Comparison of ENCODE assay signal across 8 cellular contexts in the genomic region with DNA sequence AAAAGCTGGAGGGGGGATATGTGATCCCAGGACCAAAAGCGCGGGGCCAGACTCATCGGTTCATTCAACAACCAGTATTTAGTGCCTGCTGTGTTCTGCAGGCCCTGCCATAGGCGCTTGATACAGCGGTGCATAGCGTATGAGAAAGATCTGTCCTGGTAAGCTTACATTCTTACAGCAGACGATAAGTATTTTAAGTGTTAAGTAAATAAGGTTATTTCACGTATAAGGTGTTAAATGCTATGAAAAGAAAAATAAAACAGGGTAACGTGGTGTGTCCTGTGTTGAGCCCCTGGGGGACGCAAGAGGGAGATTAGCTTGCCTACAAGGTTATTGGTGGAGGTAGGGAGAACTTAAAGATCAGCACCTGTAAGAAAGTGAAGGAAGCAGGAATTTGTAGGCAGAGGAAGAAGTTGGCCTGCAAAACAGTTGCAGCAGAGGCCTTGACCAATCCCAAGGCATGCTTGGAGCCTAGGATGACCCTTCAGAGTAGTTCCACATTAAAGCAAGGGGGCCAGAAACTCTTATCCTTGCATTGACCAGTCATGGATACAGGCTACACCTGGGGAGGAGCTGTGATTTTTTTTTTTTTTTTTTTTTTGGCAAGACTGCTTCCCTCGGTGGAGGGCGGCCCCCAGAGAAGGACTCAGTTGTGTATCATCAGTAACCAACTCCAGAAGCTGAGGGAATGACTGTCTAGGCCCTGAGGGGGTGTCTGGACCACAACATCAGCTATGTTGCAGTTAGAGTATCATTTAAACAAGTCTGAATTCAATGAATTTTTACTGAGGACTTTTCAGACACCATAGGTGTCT. TPM values are rescaled to one million over a fixed set of nuclear protein-coding genes. Genes with fewer than 3 reads are reported as not detected.
DNase-seq lines count a peak whose midpoint lies in the region; ATAC-seq and TF ChIP-seq lines count a peak whose summit lies in the region.

No MANE protein-coding gene starts in this region.

- ATAC-seq in psoas muscle: no peak
- ATAC-seq in GM21367 (IDR thresholded peaks at IDR 0.05; ENCODE audit: unreplicated experiment): no peak
- ATAC-seq in GM19463 (IDR thresholded peaks at IDR 0.05; ENCODE audit: unreplicated experiment): no peak

- H3K27ac ChIP-seq in 22Rv1: peak overlapping the region; percentile 99
- peak overlapping the region; percentile 86 for H3K27ac ChIP-seq in SJCRH30
- H3K27ac ChIP-seq in psoas muscle: peak overlapping the region; percentile 99

- TF ChIP-seq CTCF in 22Rv1 (IDR thresholded peaks at IDR 0.05) (no peak), fibroblast of mammary gland (conservative IDR thresholded peaks at IDR 0.05; ENCODE audit: control insufficient read depth, insufficient read depth, low read depth, low read length) (no peak), psoas muscle (IDR thresholded peaks at IDR 0.05) (no peak)

- H3K27me3 ChIP-seq in SJCRH30 (no peaks in the 10 kb centered on the region), psoas muscle (ENCODE audit: insufficient read depth in 3 of 3, low read length in 2 of 3) (no peaks in the 10 kb centered on the region)

- intact Hi-C loops in psoas muscle (cut with DNase I): no loop called here

- DNase-seq in GM04504 (ENCODE audit: low read depth) (peak; percentile 28), SJCRH30 (peak in 1 of 2 experiments; percentile 10), fibroblast of mammary gland (ENCODE audit: low read depth) (peak; percentile 87), psoas muscle (no peak), dermis blood vessel endothelial cell (no peak)

- H3K36me3 ChIP-seq in SJCRH30 (no peaks in the 10 kb centered on the region), psoas muscle (ENCODE audit: insufficient read depth in 1 of 2, low read depth in 1 of 2) (peaks cover 0 to 4% of the 10 kb centered on the region in 2 donors)

- no peaks in the 10 kb centered on the region; the same call in 1 of the 2 replicates for H3K9me3 ChIP-seq in SJCRH30 (replicated peaks)
- no peaks in the 10 kb centered on the region for H3K9me3 ChIP-seq in psoas muscle

- H3K4me3 ChIP-seq in SJCRH30: peak overlapping the region; percentile 93
- H3K4me3 ChIP-seq in fibroblast of mammary gland (ENCODE audit: control insufficient read depth, low read depth, low read length): peak overlapping the region; percentile 52
- peak overlapping the region; percentile 97 for H3K4me3 ChIP-seq in psoas muscle

- whole genome bisulfite sequencing in psoas muscle, 3 donors: 13 to 21% (median 16%) methylated on average over 12 of the region's 12 CpGs

- H3K4me1 ChIP-seq in SJCRH30: peaks cover 7% of the 10 kb centered on the region
- peaks cover 20% of the 10 kb centered on the region for H3K4me1 ChIP-seq in psoas muscle

RNA-seq across cellular contexts. Expression of gene LIPT2, which starts 0.5 kb away (rescaled TPM):
- 2.6 and 5.1 TPM in 2 replicates for total RNA-seq in SJCRH30 (2014; rRNA removed; shearing (Covaris generic))
- total RNA-seq in psoas muscle (1 to 10 TPM; 4.0 to 5.4 (median 4.4) TPM), dermis blood vessel endothelial cell (3.0 and 3.6 TPM in 2 replicates)
- polyA plus RNA-seq in psoas muscle: 1 to 10 TPM in 2 of 3 donors, under 1 TPM in 1; 0.94 to 4.5 (median 2.1) TPM

RNA-seq across cellular contexts. Expression of gene KCNE3, which starts 26.7 kb away (rescaled TPM):
- not detected in 2 replicates for total RNA-seq in SJCRH30 (2014; rRNA removed; shearing (Covaris generic))
- total RNA-seq in psoas muscle (1 to 10 TPM; 1.0 to 3.3 (median 1.4) TPM), dermis blood vessel endothelial cell (1.1 and 1.5 TPM in 2 replicates)
- under 1 TPM; 0.21 to 0.80 (median 0.72) TPM for polyA plus RNA-seq in psoas muscle

Comparison
In these comparisons a context has a peak if more than half of its experiments do, and no peak if none do; other contexts are left out.
1. DNase-seq: peak in GM04504 (single experiment) and fibroblast of mammary gland (single experiment); none in psoas muscle (0 of 2) and dermis blood vessel endothelial cell (single experiment).
2. Peak in every context shown above with its lines, with median percentiles within 50 percentile points of each other: H3K27ac ChIP-seq and H3K4me3 ChIP-seq.